In genomic region chr15:31236184-31237041, GRCh38 we compare ENCODE assay signal across 8 cellular contexts.
A peak's percentile ranks its signal among the peaks of the same experiment; 100 is the strongest.
DNase-seq lines count a peak whose midpoint lies in the region; ATAC-seq, FAIRE-seq and TF ChIP-seq lines count a peak whose summit lies in the region.

No MANE protein-coding gene starts in this region.

- H4K20me1 ChIP-seq in GM23248 (ENCODE audit: insufficient read depth) (no peaks in the 10 kb centered on the region), keratinocyte (ENCODE audit: control insufficient read depth, extremely low read depth, insufficient read depth, low read length) (no peaks in the 10 kb centered on the region)

- dilution Hi-C loops in keratinocyte (cut with MboI; ENCODE audit: extremely low pct_ligation_motif_present, low sequenced_read_pairs) = no loop called here

- H3K9me1 ChIP-seq in keratinocyte (ENCODE audit: control insufficient read depth, extremely low read depth, insufficient read depth, low read length) = no peaks in the 10 kb centered on the region

- no peaks in the 10 kb centered on the region for H3K36me3 ChIP-seq in GM23248 (ENCODE audit: low read depth)
- H3K36me3 ChIP-seq in body of pancreas (replicated peaks in 1 of 2; ENCODE audit: insufficient read depth in 1 of 2, low read depth in 2 of 2) = no peaks in the 10 kb centered on the region
- no peaks in the 10 kb centered on the region for H3K36me3 ChIP-seq in keratinocyte (ENCODE audit: control insufficient read depth in 2 of 2, extremely low read depth in 1 of 2, insufficient read depth in 2 of 2, low read length in 2 of 2)
- no peaks in the 10 kb centered on the region for H3K36me3 ChIP-seq in subcutaneous abdominal adipose tissue (ENCODE audit: control insufficient read depth in 5 of 5, insufficient read depth in 5 of 5, low read length in 5 of 5)

- in situ Hi-C loops in GM23248 (cut with MboI) = no loop called here

- H3K36me3 Mint-ChIP-seq in activated CD4-positive, alpha-beta T cell treated with anti-CD3 and anti-CD28 coated beads, Interleukin-2, amount 10 ng/mL, durations not matched to agents 24 days and 14 days (ENCODE audit: low read depth) = no peaks in the 10 kb centered on the region

- H3K27me3 ChIP-seq in GM23248 (replicated peaks; ENCODE audit: insufficient read depth) (no peaks in the 10 kb centered on the region), body of pancreas (no peaks in the 10 kb centered on the region), keratinocyte (ENCODE audit: control insufficient read depth, extremely low read depth, insufficient read depth, low read length) (no peaks in the 10 kb centered on the region), subcutaneous abdominal adipose tissue (ENCODE audit: control insufficient read depth in 5 of 5, insufficient read depth in 4 of 5, low read length in 5 of 5) (no peaks in the 10 kb centered on the region)

- H3K9me3 ChIP-seq in GM23248 (ENCODE audit: low read depth) (no peaks in the 10 kb centered on the region), body of pancreas (no peaks in the 10 kb centered on the region), keratinocyte (ENCODE audit: control insufficient read depth, low read depth, low read length) (no peaks in the 10 kb centered on the region), subcutaneous abdominal adipose tissue (ENCODE audit: control insufficient read depth in 5 of 5, low read length in 5 of 5) (no peaks in the 10 kb centered on the region)

- H3K4me2 ChIP-seq in GM23248 (ENCODE audit: unreplicated experiment) (peak overlapping the region; percentile 85), keratinocyte (ENCODE audit: control insufficient read depth, extremely low read depth, insufficient read depth, low read depth, low read length) (no peak overlapping the region)

- H3K79me2 ChIP-seq in GM23248 (ENCODE audit: insufficient read depth) = no peaks in the 10 kb centered on the region
- H3K79me2 ChIP-seq in keratinocyte (ENCODE audit: control insufficient read depth, insufficient read depth, low read length) = no peaks in the 10 kb centered on the region

- peaks cover 20% of the 10 kb centered on the region for H3K4me1 Mint-ChIP-seq in activated CD4-positive, alpha-beta T cell treated with anti-CD3 and anti-CD28 coated beads, Interleukin-2, amount 10 ng/mL, durations not matched to agents 24 days and 14 days

- intact Hi-C loops in body of pancreas (cut with DNase I) = no loop called here
- intact Hi-C loops in activated CD4-positive, alpha-beta T cell treated with anti-CD3 and anti-CD28 coated beads, Interleukin-2, amount 10 ng/mL, durations not matched to agents 24 days and 14 days (cut with micrococcal nuclease) = no loop called here

- peak overlapping the region; percentile 73 for H3K9ac ChIP-seq in GM23248
- no peak overlapping the region for H3K9ac ChIP-seq in keratinocyte (ENCODE audit: control insufficient read depth, extremely low read depth, insufficient read depth, low read length)
- peak overlapping the region in 1 of 5 donors; percentile 5 for H3K9ac ChIP-seq in subcutaneous abdominal adipose tissue (ENCODE audit: low read length in 5 of 5)

- TF ChIP-seq POLR2A in body of pancreas (IDR thresholded peaks at IDR 0.05) = no peak

- peak in 2 of 7 experiments; percentile 8 to 19 for TF ChIP-seq CTCF in body of pancreas (IDR thresholded peaks at IDR 0.05)
- no peak for TF ChIP-seq CTCF in keratinocyte (optimal IDR thresholded peaks at IDR 0.05 in 1 of 3, IDR thresholded peaks at IDR 0.05 in 1 of 3, conservative IDR thresholded peaks at IDR 0.05 in 1 of 3; ENCODE audit: extremely low read depth in 1 of 3, insufficient read depth in 2 of 3, low read length in 3 of 3)

- H3K4me1 ChIP-seq in GM23248 (ENCODE audit: insufficient read depth) (peaks cover 18% of the 10 kb centered on the region), body of pancreas (peaks cover 19% of the 10 kb centered on the region), keratinocyte (ENCODE audit: control insufficient read depth, extremely low read depth, insufficient read depth, low read length) (peaks cover 6% of the 10 kb centered on the region), subcutaneous abdominal adipose tissue (ENCODE audit: control insufficient read depth in 5 of 5, insufficient read depth in 5 of 5, low read length in 5 of 5) (peaks cover 4 to 24% (median 20%) of the 10 kb centered on the region in 5 donors)

- peak overlapping the region; percentile 57 for H3K4me3 ChIP-seq in GM23248
- no peak overlapping the region for H3K4me3 ChIP-seq in body of pancreas
- no peak overlapping the region for H3K4me3 ChIP-seq in keratinocyte (ENCODE audit: control insufficient read depth in 2 of 3, extremely low read depth in 1 of 3, insufficient read depth in 2 of 3, low read depth in 1 of 3, low read length in 3 of 3)
- peak overlapping the region in 2 of 5 donors; percentile 6 to 12 for H3K4me3 ChIP-seq in subcutaneous abdominal adipose tissue (ENCODE audit: low read depth in 1 of 5, low read length in 5 of 5)

- no peak overlapping the region for H3K4me3 Mint-ChIP-seq in activated CD4-positive, alpha-beta T cell treated with anti-CD3 and anti-CD28 coated beads, Interleukin-2, amount 10 ng/mL, durations not matched to agents 24 days and 14 days

- FAIRE-seq in keratinocyte (lab: Jason Lieb, UNC) = peak; percentile 58

- H3K27ac ChIP-seq in GM23248 = peak overlapping the region; percentile 73
- peak overlapping the region; percentile 26 to 86 (median 60) for H3K27ac ChIP-seq in body of pancreas
- H3K27ac ChIP-seq in keratinocyte (ENCODE audit: control insufficient read depth, insufficient read depth, low read length) = no peak overlapping the region
- peak overlapping the region; percentile 55 for H3K27ac ChIP-seq in subcutaneous abdominal adipose tissue (ENCODE audit: low read depth, low read length)

- peaks cover 9% of the 10 kb centered on the region for H3K9me3 Mint-ChIP-seq in activated CD4-positive, alpha-beta T cell treated with anti-CD3 and anti-CD28 coated beads, Interleukin-2, amount 10 ng/mL, durations not matched to agents 24 days and 14 days

- H3F3A ChIP-seq in GM23248 (ENCODE audit: insufficient read depth) = no peaks in the 10 kb centered on the region

- H2AFZ ChIP-seq in GM23248 (peak overlapping the region; percentile 77), keratinocyte (ENCODE audit: control insufficient read depth, low read length) (no peak overlapping the region)

- no peaks in the 10 kb centered on the region for H3K9me2 ChIP-seq in GM23248 (ENCODE audit: insufficient read depth)

- DNase-seq in AG20443 (ENCODE audit: low spot score) (peak; percentile 91), GM23248 (peak; percentile 96), NCI-H2029 treated with DMSO at 0.1 percent for 48 hours (lab: John Stamatoyannopoulos, UW) (peak; percentile 10), body of pancreas (peak; percentile 59 to 84 (median 74)), keratinocyte (ENCODE audit: low read depth, low spot score) (no peak)
- no peak for DNase-seq in activated CD4-positive, alpha-beta T cell treated with anti-CD3 and anti-CD28 coated beads, Interleukin-2, amount 10 ng/mL, durations not matched to agents 24 days and 14 days

- ATAC-seq in body of pancreas (peak; percentile 94), GM19395 (IDR thresholded peaks at IDR 0.05; ENCODE audit: unreplicated experiment) (no peak)

- WGBS in GM23248 (ENCODE audit: low coverage in 1 of 2, low lambda C conversion rate in 2 of 2, missing lambda C conversion rate in 2 of 2), 2 experiments = 8 to 9% methylated on average over 19 of the region's 19 CpGs
- WGBS in body of pancreas, 2 donors = 44 to 49% methylated on average over 17 to 19 of the region's 19 CpGs

- H3K27me3 Mint-ChIP-seq in activated CD4-positive, alpha-beta T cell treated with anti-CD3 and anti-CD28 coated beads, Interleukin-2, amount 10 ng/mL, durations not matched to agents 24 days and 14 days = no peaks in the 10 kb centered on the region

- H3K27ac Mint-ChIP-seq in activated CD4-positive, alpha-beta T cell treated with anti-CD3 and anti-CD28 coated beads, Interleukin-2, amount 10 ng/mL, durations not matched to agents 24 days and 14 days = no peak overlapping the region

Comparison
In these comparisons a context has a peak if more than half of its experiments do, and no peak if none do; other contexts are left out.
1. DNase-seq: peak in AG20443 (single experiment), GM23248 (single experiment), NCI-H2029 treated with DMSO at 0.1 percent for 48 hours (single experiment) and body of pancreas (4 of 4); none in keratinocyte (single experiment) and activated CD4-positive, alpha-beta T cell treated with anti-CD3 and anti-CD28 coated beads, Interleukin-2, amount 10 ng/mL, durations not matched to agents 24 days and 14 days (single experiment).